ENCODE assay signal across 1 cellular context in the genomic region with DNA sequence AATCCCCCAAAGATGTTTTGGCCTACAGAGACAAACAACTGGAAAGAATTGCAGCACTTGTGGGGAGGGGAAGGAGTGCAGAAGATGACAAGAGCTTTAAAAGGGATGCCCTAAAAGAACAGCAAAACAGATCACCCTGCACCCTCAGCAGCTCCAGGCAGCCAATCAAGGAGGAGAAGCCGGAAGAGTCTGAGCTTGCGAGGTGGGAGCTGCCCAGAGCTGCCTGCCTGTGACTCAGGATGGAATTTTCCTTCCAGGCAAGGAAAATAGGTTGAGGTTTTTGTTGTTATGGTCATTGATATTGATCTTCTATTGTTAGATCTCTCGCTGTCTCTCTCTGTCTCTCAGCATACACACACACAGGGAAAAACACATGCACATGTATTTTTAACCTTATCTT.
TF ChIP-seq lines count a peak whose summit lies in the region.

No MANE protein-coding gene starts in this region.

TF ChIP-seq in GM23338, 12 proteins besides CTCF, POLR2A, EP300 and RAD21 (continued from another document):
- TF ChIP-seq, protein P1, sequence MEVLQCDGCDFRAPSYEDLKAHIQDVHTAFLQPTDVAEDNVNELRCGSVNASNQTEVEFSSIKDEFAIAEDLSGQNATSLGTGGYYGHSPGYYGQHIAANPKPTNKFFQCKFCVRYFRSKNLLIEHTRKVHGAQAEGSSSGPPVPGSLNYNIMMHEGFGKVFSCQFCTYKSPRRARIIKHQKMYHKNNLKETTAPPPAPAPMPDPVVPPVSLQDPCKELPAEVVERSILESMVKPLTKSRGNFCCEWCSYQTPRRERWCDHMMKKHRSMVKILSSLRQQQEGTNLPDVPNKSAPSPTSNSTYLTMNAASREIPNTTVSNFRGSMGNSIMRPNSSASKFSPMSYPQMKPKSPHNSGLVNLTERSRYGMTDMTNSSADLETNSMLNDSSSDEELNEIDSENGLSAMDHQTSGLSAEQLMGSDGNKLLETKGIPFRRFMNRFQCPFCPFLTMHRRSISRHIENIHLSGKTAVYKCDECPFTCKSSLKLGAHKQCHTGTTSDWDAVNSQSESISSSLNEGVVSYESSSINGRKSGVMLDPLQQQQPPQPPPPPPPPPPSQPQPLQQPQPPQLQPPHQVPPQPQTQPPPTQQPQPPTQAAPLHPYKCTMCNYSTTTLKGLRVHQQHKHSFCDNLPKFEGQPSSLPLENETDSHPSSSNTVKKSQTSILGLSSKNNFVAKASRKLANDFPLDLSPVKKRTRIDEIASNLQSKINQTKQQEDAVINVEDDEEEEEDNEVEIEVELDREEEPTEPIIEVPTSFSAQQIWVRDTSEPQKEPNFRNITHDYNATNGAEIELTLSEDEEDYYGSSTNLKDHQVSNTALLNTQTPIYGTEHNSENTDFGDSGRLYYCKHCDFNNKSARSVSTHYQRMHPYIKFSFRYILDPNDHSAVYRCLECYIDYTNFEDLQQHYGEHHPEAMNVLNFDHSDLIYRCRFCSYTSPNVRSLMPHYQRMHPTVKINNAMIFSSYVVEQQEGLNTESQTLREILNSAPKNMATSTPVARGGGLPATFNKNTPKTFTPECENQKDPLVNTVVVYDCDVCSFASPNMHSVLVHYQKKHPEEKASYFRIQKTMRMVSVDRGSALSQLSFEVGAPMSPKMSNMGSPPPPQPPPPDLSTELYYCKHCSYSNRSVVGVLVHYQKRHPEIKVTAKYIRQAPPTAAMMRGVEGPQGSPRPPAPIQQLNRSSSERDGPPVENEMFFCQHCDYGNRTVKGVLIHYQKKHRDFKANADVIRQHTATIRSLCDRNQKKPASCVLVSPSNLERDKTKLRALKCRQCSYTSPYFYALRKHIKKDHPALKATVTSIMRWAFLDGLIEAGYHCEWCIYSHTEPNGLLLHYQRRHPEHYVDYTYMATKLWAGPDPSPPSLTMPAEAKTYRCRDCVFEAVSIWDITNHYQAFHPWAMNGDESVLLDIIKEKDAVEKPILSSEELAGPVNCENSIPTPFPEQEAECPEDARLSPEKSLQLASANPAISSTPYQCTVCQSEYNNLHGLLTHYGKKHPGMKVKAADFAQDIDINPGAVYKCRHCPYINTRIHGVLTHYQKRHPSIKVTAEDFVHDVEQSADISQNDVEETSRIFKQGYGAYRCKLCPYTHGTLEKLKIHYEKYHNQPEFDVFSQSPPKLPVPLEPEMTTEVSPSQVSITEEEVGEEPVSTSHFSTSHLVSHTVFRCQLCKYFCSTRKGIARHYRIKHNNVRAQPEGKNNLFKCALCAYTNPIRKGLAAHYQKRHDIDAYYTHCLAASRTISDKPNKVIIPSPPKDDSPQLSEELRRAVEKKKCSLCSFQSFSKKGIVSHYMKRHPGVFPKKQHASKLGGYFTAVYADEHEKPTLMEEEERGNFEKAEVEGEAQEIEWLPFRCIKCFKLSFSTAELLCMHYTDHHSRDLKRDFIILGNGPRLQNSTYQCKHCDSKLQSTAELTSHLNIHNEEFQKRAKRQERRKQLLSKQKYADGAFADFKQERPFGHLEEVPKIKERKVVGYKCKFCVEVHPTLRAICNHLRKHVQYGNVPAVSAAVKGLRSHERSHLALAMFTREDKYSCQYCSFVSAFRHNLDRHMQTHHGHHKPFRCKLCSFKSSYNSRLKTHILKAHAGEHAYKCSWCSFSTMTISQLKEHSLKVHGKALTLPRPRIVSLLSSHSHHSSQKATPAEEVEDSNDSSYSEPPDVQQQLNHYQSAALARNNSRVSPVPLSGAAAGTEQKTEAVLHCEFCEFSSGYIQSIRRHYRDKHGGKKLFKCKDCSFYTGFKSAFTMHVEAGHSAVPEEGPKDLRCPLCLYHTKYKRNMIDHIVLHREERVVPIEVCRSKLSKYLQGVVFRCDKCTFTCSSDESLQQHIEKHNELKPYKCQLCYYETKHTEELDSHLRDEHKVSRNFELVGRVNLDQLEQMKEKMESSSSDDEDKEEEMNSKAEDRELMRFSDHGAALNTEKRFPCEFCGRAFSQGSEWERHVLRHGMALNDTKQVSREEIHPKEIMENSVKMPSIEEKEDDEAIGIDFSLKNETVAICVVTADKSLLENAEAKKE (CRISPR knock-in tag; IDR thresholded peaks at IDR 0.05), result no peak
- TF ChIP-seq ZNF114 (CRISPR knock-in tag; IDR thresholded peaks at IDR 0.05) (no peak), EZH2phosphoT487 (IDR thresholded peaks at IDR 0.05; ENCODE audit: unreplicated experiment) (no peak), NANOG (IDR thresholded peaks at IDR 0.05; ENCODE audit: borderline replicate concordance) (no peak), EZH2 (IDR thresholded peaks at IDR 0.05; ENCODE audit: low read depth, unreplicated experiment) (no peak)
